ENCODE assay signal across 8 cellular contexts in genomic region chr1:151130837-151131586, GRCh38. TPM values are rescaled to one million over a fixed set of nuclear protein-coding genes. Genes with fewer than 3 reads are reported as not detected.
DNase-seq lines count a peak whose midpoint lies in the region; ATAC-seq, FAIRE-seq and TF ChIP-seq lines count a peak whose summit lies in the region.

No MANE protein-coding gene starts in this region.

- CTCF ChIA-PET in K562 (lab: Yijun Ruan, JAX; ENCODE audit: low intra/inter-chr PET ratio): no interaction called here

- H3K4me1 ChIP-seq in K562 (replicated peaks in 1 of 2; ENCODE audit: control insufficient read depth in 2 of 2, insufficient read depth in 2 of 2, low read length in 2 of 2) (peaks cover 0 to 20% of the 10 kb centered on the region in 2 experiments; a peak in 3 of 5 replicates), iPS-18a (ENCODE audit: control insufficient read depth, low read depth, low read length) (peaks cover 4% of the 10 kb centered on the region), gastrocnemius medialis (peaks cover 4 to 6% of the 10 kb centered on the region in 2 donors)

- 86% methylated on average over 47 of the region's 48 CpGs for WGBS in K562 (ENCODE audit: insufficient coverage, low coverage, missing lambda C conversion rate)

- H2AFZ ChIP-seq in K562 (ENCODE audit: low read depth, low read length): no peak overlapping the region

- TF ChIP-seq CTCF in K562 (IDR thresholded peaks at IDR 0.05 in 2 of 3, conservative IDR thresholded peaks at IDR 0.05 in 1 of 3; ENCODE audit: insufficient read depth in 2 of 3, low read depth in 1 of 3, low read length in 3 of 3) (no peak), gastrocnemius medialis (IDR thresholded peaks at IDR 0.05 in 4 of 5, conservative IDR thresholded peaks at IDR 0.05 in 1 of 5) (no peak)

- no TSS peak for BruUV-seq in K562 (replicated peaks; lab: Mats Ljungman, UMichigan)

- H3K27ac ChIP-seq in K562 (ENCODE audit: extremely low read depth, low read depth, low read length) (no peak overlapping the region), iPS-18a (ENCODE audit: low read length) (no peak overlapping the region), gastrocnemius medialis (peak overlapping the region; percentile 53 to 98 (median 68))

- in situ Hi-C loops in K562 (cut with MboI): no loop called here
- in situ Hi-C loops in gastrocnemius medialis (cut with MboI; ENCODE audit: low sequenced_read_pairs in 4 of 4): no loop called here

- intact Hi-C loops in K562 (cut with micrococcal nuclease): no loop called here
- intact Hi-C loops in gastrocnemius medialis (cut with DNase I; ENCODE audit: low total_unique reads): no loop called here

- H3K9ac ChIP-seq in K562 (ENCODE audit: insufficient read depth in 1 of 2, low read depth in 2 of 2, low read length in 2 of 2): no peak overlapping the region
- peak overlapping the region; percentile 48 for H3K9ac ChIP-seq in iPS-18a (ENCODE audit: low read length)

- peak; percentile 92 for DNase-seq in AG20443 (ENCODE audit: low spot score)
- DNase-seq in T-helper 1 cell: peak; percentile 38 to 80 (median 61)
- peak in 3 of 4 experiments; percentile 5 to 13 (median 10) for DNase-seq in K562 (ENCODE audit: extremely low read depth in 1 of 4, low spot score in 3 of 4)
- peak; percentile 67 to 77 for DNase-seq in gastrocnemius medialis
- DNase-seq in NOMO-1 treated with DMSO at 0.1 percent for 48 hours (lab: John Stamatoyannopoulos, UW; ENCODE audit: unreplicated experiment): no peak

- peak; percentile 63 for ATAC-seq in GM21360 (IDR thresholded peaks at IDR 0.05; ENCODE audit: unreplicated experiment)
- no peak for ATAC-seq in K562
- peak; percentile 25 to 64 for ATAC-seq in gastrocnemius medialis
- no peak for ATAC-seq in GM18511 (IDR thresholded peaks at IDR 0.05; ENCODE audit: unreplicated experiment)

- H3K4me3 ChIP-seq in K562 (no peak overlapping the region), iPS-18a (ENCODE audit: low read length) (peak overlapping the region; percentile 61), gastrocnemius medialis (peak overlapping the region; percentile 16 to 47 (median 32))

- H3K27me3 ChIP-seq in K562 (ENCODE audit: control insufficient read depth in 2 of 2, insufficient read depth in 2 of 2, low read length in 2 of 2) (no peaks in the 10 kb centered on the region), iPS-18a (ENCODE audit: control insufficient read depth, insufficient read depth, low read length) (peaks cover 35% of the 10 kb centered on the region), gastrocnemius medialis (no peaks in the 10 kb centered on the region)

- H3K79me2 ChIP-seq in K562 (ENCODE audit: control insufficient read depth, insufficient read depth, low read length): no peaks in the 10 kb centered on the region

- no peak for TF ChIP-seq RAD21 in K562 (CRISPR knock-in tag; conservative IDR thresholded peaks at IDR 0.05 in 1 of 2, IDR thresholded peaks at IDR 0.05 in 1 of 2)

- H3K36me3 ChIP-seq in K562 (ENCODE audit: control insufficient read depth, insufficient read depth, low read length): no peaks in the 10 kb centered on the region
- H3K36me3 ChIP-seq in iPS-18a (ENCODE audit: control insufficient read depth, low read depth, low read length): peaks cover 14% of the 10 kb centered on the region
- peaks cover 0 to 40% of the 10 kb centered on the region in 2 donors for H3K36me3 ChIP-seq in gastrocnemius medialis

- H3K4me2 ChIP-seq in K562 (ENCODE audit: insufficient read depth, low read length): no peak overlapping the region

- POLR2A ChIA-PET in K562 (lab: Yijun Ruan, JAX): interaction anchor here (0.6 to 1.7 kb wide), 6 partner anchors 11 to 61 kb away, joined by 3 to 6 read pairs (median 3); no protein-coding TSS in a partner anchor

- FAIRE-seq in K562 (lab: Jason Lieb, UNC): no peak

- TF ChIP-seq POLR2A in K562 (conservative IDR thresholded peaks at IDR 0.05): no peak
- peak in 1 of 2 donors; percentile 6 for TF ChIP-seq POLR2A in gastrocnemius medialis (IDR thresholded peaks at IDR 0.05)

- H3K9me3 ChIP-seq in K562 (replicated peaks; ENCODE audit: control insufficient read depth, insufficient read depth, low read depth, low read length) (no peaks in the 10 kb centered on the region), iPS-18a (ENCODE audit: control insufficient read depth, low read depth, low read length) (no peaks in the 10 kb centered on the region), gastrocnemius medialis (no peaks in the 10 kb centered on the region)

- no peaks in the 10 kb centered on the region for H4K20me1 ChIP-seq in K562 (replicated peaks; ENCODE audit: control insufficient read depth, insufficient read depth, low read length)

- H3K9me1 ChIP-seq in K562 (ENCODE audit: control insufficient read depth, insufficient read depth, low read length): no peaks in the 10 kb centered on the region

- TF ChIP-seq EP300 in K562 (IDR thresholded peaks at IDR 0.05; ENCODE audit: low read length): no peak

RNA-seq across cellular contexts. Expression of gene SEMA6C, which starts 15.4 kb away (rescaled TPM):
- 12.0 and 29.0 TPM in 2 replicates for total RNA-seq in K562 (2011; cell fraction: chromatin; rRNA removed; ENCODE audit: low replicate concordance)
- total RNA-seq in K562 (2011; cell fraction: nucleolus; rRNA removed): 18.2 and 19.5 TPM in 2 replicates
- 13.7 and 14.4 TPM in 2 replicates for total RNA-seq in K562 (2011; cell fraction: nucleoplasm; rRNA removed)
- total RNA-seq in K562 (2014; rRNA removed): 0.95 and 2.3 TPM in 2 replicates
- 0.55 and 1.4 TPM in 2 replicates for total RNA-seq in K562 (2014; rRNA removed; fragmentation: Illumina TruSeq; extraction: Trizol)
- total RNA-seq in K562 (2015; rRNA removed; fragmentation: Illumina TruSeq; extraction: Trizol): 0.49 and 0.72 TPM in 2 replicates
- 4.3 and 4.6 TPM in 2 replicates for total RNA-seq in K562 (2021)
- polyA plus RNA-seq in K562 (2011; rRNA removed): 1.8 and 1.9 TPM in 2 replicates
- polyA plus RNA-seq in K562 (2011; cell fraction: cytosol; rRNA removed): 2.4 and 2.8 TPM in 2 replicates
- 12.7 and 20.4 TPM in 2 replicates for polyA plus RNA-seq in K562 (2011; cell fraction: nucleus; rRNA removed)
- polyA plus RNA-seq in K562 (2012): 2.9 and 3.9 TPM in 2 replicates
- 1.5 and 2.0 TPM in 2 replicates for polyA plus RNA-seq in K562 (2014; fragmentation: Illumina TruSeq; extraction: Trizol)
- polyA plus RNA-seq in K562 (2014; fragmentation: Nextera tagmentation; extraction: Ambion mirVana): under 1 TPM; 0.03 to 0.11 TPM
- polyA plus RNA-seq in K562 (2014; rRNA removed): 2.7 and 3.3 TPM in 2 replicates
- 1.4 and 1.5 TPM in 2 replicates for polyA minus RNA-seq in K562 (2011; rRNA and poly(A)+ RNA removed)
- 1.9 and 2.1 TPM in 2 replicates for polyA minus RNA-seq in K562 (2011; cell fraction: cytosol; rRNA and poly(A)+ RNA removed)
- 3.3 and 5.0 TPM in 2 replicates for polyA minus RNA-seq in K562 (2011; cell fraction: nucleus; rRNA and poly(A)+ RNA removed)
- total RNA-seq in gastrocnemius medialis: 100 to 1,000 TPM in 2 of 4 donors, 10 to 100 TPM in 2; 51.5 to 121 (median 108) TPM

RNA-seq across cellular contexts. Expression of gene TNFAIP8L2, which starts 25.4 kb away (rescaled TPM):
- 0.44 TPM in 1 of 2 replicates, not detected in the other for total RNA-seq in K562 (2011; cell fraction: chromatin; rRNA removed; ENCODE audit: low replicate concordance)
- total RNA-seq in K562 (2011; cell fraction: nucleolus; rRNA removed): 0.33 TPM in 1 of 2 replicates, not detected in the other
- 0.37 TPM in 1 of 2 replicates, not detected in the other for total RNA-seq in K562 (2011; cell fraction: nucleoplasm; rRNA removed)
- total RNA-seq in K562 (2014; rRNA removed) (0.45 and 1.7 TPM in 2 replicates), K562 (2014; rRNA removed; fragmentation: Illumina TruSeq; extraction: Trizol) (0.29 and 0.55 TPM in 2 replicates), K562 (2015; rRNA removed; fragmentation: Illumina TruSeq; extraction: Trizol) (0.30 and 0.43 TPM in 2 replicates), K562 (2021) (0.25 and 0.31 TPM in 2 replicates), gastrocnemius medialis (1 to 10 TPM in 3 of 4 donors, not detected in 1; 1.1 to 3.1 (median 1.4) TPM)
- polyA plus RNA-seq in K562 (2011; rRNA removed) (0.52 and 1.7 TPM in 2 replicates), K562 (2014; fragmentation: Illumina TruSeq; extraction: Trizol) (0.34 and 0.54 TPM in 2 replicates), K562 (2014; fragmentation: Nextera tagmentation; extraction: Ambion mirVana) (1 to 10 TPM; 1.1 to 1.2 TPM), K562 (2014; rRNA removed) (0.05 and 0.09 TPM in 2 replicates)
- polyA plus RNA-seq in K562 (2011; cell fraction: cytosol; rRNA removed): 1.1 and 2.5 TPM in 2 replicates
- polyA plus RNA-seq in K562 (2011; cell fraction: nucleus; rRNA removed): 0.36 and 1.5 TPM in 2 replicates
- 0.62 and 1.4 TPM in 2 replicates for polyA plus RNA-seq in K562 (2012)
- polyA minus RNA-seq in K562 (2011; rRNA and poly(A)+ RNA removed): 0.35 and 1.0 TPM in 2 replicates
- 1.2 TPM in 1 of 2 replicates, not detected in the other for polyA minus RNA-seq in K562 (2011; cell fraction: cytosol; rRNA and poly(A)+ RNA removed)
- polyA minus RNA-seq in K562 (2011; cell fraction: nucleus; rRNA and poly(A)+ RNA removed): 0.89 TPM in 1 of 2 replicates, not detected in the other

RNA-seq across cellular contexts. Expression of gene LYSMD1, which starts 34.7 kb away (rescaled TPM):
- total RNA-seq in K562 (2011; cell fraction: chromatin; rRNA removed; ENCODE audit: low replicate concordance): 14.0 and 14.3 TPM in 2 replicates
- total RNA-seq in K562 (2011; cell fraction: nucleolus; rRNA removed): 7.2 and 7.9 TPM in 2 replicates
- 9.8 and 12.3 TPM in 2 replicates for total RNA-seq in K562 (2011; cell fraction: nucleoplasm; rRNA removed)
- 6.2 and 7.4 TPM in 2 replicates for total RNA-seq in K562 (2014; rRNA removed)
- 6.3 and 8.0 TPM in 2 replicates for total RNA-seq in K562 (2014; rRNA removed; fragmentation: Illumina TruSeq; extraction: Trizol)
- total RNA-seq in K562 (2015; rRNA removed; fragmentation: Illumina TruSeq; extraction: Trizol): 6.1 and 6.6 TPM in 2 replicates
- total RNA-seq in K562 (2021): 5.9 and 6.0 TPM in 2 replicates
- polyA plus RNA-seq in K562 (2011; rRNA removed): 6.0 and 6.2 TPM in 2 replicates
- polyA plus RNA-seq in K562 (2011; cell fraction: cytosol; rRNA removed): 3.2 and 4.6 TPM in 2 replicates
- 6.8 and 7.9 TPM in 2 replicates for polyA plus RNA-seq in K562 (2011; cell fraction: nucleus; rRNA removed)
- polyA plus RNA-seq in K562 (2012): 4.3 and 7.6 TPM in 2 replicates
- 6.5 and 9.4 TPM in 2 replicates for polyA plus RNA-seq in K562 (2014; fragmentation: Illumina TruSeq; extraction: Trizol)
- polyA plus RNA-seq in K562 (2014; fragmentation: Nextera tagmentation; extraction: Ambion mirVana): 1 to 10 TPM; 2.2 to 3.3 TPM
- 4.7 and 6.2 TPM in 2 replicates for polyA plus RNA-seq in K562 (2014; rRNA removed)
- polyA minus RNA-seq in K562 (2011; rRNA and poly(A)+ RNA removed): 9.3 and 11.3 TPM in 2 replicates
- polyA minus RNA-seq in K562 (2011; cell fraction: cytosol; rRNA and poly(A)+ RNA removed): 2.9 and 4.7 TPM in 2 replicates
- 2.2 and 4.2 TPM in 2 replicates for polyA minus RNA-seq in K562 (2011; cell fraction: nucleus; rRNA and poly(A)+ RNA removed)
- total RNA-seq in gastrocnemius medialis: 10 to 100 TPM; 11.4 to 14.6 (median 13.7) TPM

RNA-seq across cellular contexts. Expression of gene SCNM1, which starts 34.9 kb away (rescaled TPM):
- total RNA-seq in K562 (2011; cell fraction: chromatin; rRNA removed; ENCODE audit: low replicate concordance): 28.6 and 48.7 TPM in 2 replicates
- 26.1 and 32.2 TPM in 2 replicates for total RNA-seq in K562 (2011; cell fraction: nucleolus; rRNA removed)
- 30.7 and 32.9 TPM in 2 replicates for total RNA-seq in K562 (2011; cell fraction: nucleoplasm; rRNA removed)
- total RNA-seq in K562 (2014; rRNA removed) (67.4 and 74.3 TPM in 2 replicates), K562 (2014; rRNA removed; fragmentation: Illumina TruSeq; extraction: Trizol) (54.1 and 63.0 TPM in 2 replicates), K562 (2015; rRNA removed; fragmentation: Illumina TruSeq; extraction: Trizol) (61.7 and 62.3 TPM in 2 replicates), K562 (2021) (50.1 and 50.7 TPM in 2 replicates), gastrocnemius medialis (10 to 100 TPM; 17.7 to 56.1 (median 35.6) TPM)
- polyA plus RNA-seq in K562 (2011; rRNA removed) (17.2 and 22.5 TPM in 2 replicates), K562 (2014; fragmentation: Illumina TruSeq; extraction: Trizol) (80.6 and 100 TPM in 2 replicates), K562 (2014; fragmentation: Nextera tagmentation; extraction: Ambion mirVana) (100 to 1,000 TPM; 203 to 204 TPM), K562 (2014; rRNA removed) (37.3 TPM in 2 replicates)
- polyA plus RNA-seq in K562 (2011; cell fraction: cytosol; rRNA removed): 13.9 and 19.0 TPM in 2 replicates
- polyA plus RNA-seq in K562 (2011; cell fraction: nucleus; rRNA removed): 40.6 and 40.9 TPM in 2 replicates
- 58.0 and 65.9 TPM in 2 replicates for polyA plus RNA-seq in K562 (2012)
- polyA minus RNA-seq in K562 (2011; rRNA and poly(A)+ RNA removed): 12.9 and 13.0 TPM in 2 replicates
- 13.5 and 14.7 TPM in 2 replicates for polyA minus RNA-seq in K562 (2011; cell fraction: cytosol; rRNA and poly(A)+ RNA removed)
- polyA minus RNA-seq in K562 (2011; cell fraction: nucleus; rRNA and poly(A)+ RNA removed): 8.1 and 17.2 TPM in 2 replicates

RNA-seq across cellular contexts. Expression of gene TMOD4, which starts 44.8 kb away (rescaled TPM):
- total RNA-seq in K562 (2011; cell fraction: chromatin; rRNA removed; ENCODE audit: low replicate concordance): 2.0 and 3.8 TPM in 2 replicates
- not detected in 2 replicates for total RNA-seq in K562 (2011; cell fraction: nucleolus; rRNA removed)
- 4.3 and 9.5 TPM in 2 replicates for total RNA-seq in K562 (2011; cell fraction: nucleoplasm; rRNA removed)
- total RNA-seq in K562 (2014; rRNA removed) (1.0 and 1.5 TPM in 2 replicates), K562 (2014; rRNA removed; fragmentation: Illumina TruSeq; extraction: Trizol) (0.18 and 1.1 TPM in 2 replicates), K562 (2015; rRNA removed; fragmentation: Illumina TruSeq; extraction: Trizol) (0.22 and 0.57 TPM in 2 replicates), K562 (2021) (0.60 and 1.2 TPM in 2 replicates), gastrocnemius medialis (100 to 1,000 TPM in 3 of 4 donors, 10 to 100 TPM in 1; 58.3 to 315 (median 188) TPM)
- polyA plus RNA-seq in K562 (2011; rRNA removed) (1.4 and 1.8 TPM in 2 replicates), K562 (2014; fragmentation: Illumina TruSeq; extraction: Trizol) (0.35 and 1.0 TPM in 2 replicates), K562 (2014; fragmentation: Nextera tagmentation; extraction: Ambion mirVana) (under 1 TPM in 1 of 2 experiments, not detected in 1; 0.57 TPM), K562 (2014; rRNA removed) (0.12 and 1.5 TPM in 2 replicates)
- polyA plus RNA-seq in K562 (2011; cell fraction: cytosol; rRNA removed): 0.72 and 0.88 TPM in 2 replicates
- polyA plus RNA-seq in K562 (2011; cell fraction: nucleus; rRNA removed): 1.6 and 2.6 TPM in 2 replicates
- 1.1 and 1.7 TPM in 2 replicates for polyA plus RNA-seq in K562 (2012)
- polyA minus RNA-seq in K562 (2011; rRNA and poly(A)+ RNA removed): 1.3 TPM in 1 of 2 replicates, not detected in the other
- polyA minus RNA-seq in K562 (2011; cell fraction: cytosol; rRNA and poly(A)+ RNA removed): not detected in 2 replicates
- not detected in 2 replicates for polyA minus RNA-seq in K562 (2011; cell fraction: nucleus; rRNA and poly(A)+ RNA removed)

Comparison
In these comparisons a context has a peak if more than half of its experiments do, and no peak if none do; other contexts are left out.
1. ATAC-seq: peak in GM21360 (single experiment) and gastrocnemius medialis (2 of 2); none in K562 (single experiment) and GM18511 (single experiment).
2. H3K27ac ChIP-seq: peak in gastrocnemius medialis (4 of 4); none in K562 (single experiment) and iPS-18a (single experiment).